27 cellular contexts compared by ENCODE assay signal in the genomic region with DNA sequence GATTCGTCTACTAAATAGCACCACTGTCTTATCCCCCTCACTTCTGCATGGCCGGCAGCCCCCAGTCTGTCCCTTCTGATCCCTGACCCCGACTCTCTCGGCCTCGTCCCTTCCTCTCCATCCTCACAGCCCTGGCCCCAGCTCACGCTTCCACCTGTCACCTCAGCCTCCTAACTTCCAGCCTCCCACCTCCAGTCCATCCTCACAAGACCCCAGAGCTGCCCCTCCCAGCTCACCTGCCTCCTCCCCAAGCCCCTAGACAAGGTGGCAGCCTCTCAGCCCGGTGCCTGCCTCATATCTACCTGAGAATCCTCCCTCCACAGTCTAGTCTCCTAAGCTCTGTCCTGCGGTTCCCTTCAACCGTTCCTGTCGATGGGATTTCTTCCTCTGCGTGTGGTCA. TPM values are rescaled to one million over a fixed set of nuclear protein-coding genes. Genes with fewer than 3 reads are reported as not detected.
"Had no signal": no experiment of that assay in that cellular context is flagged by ENCODE, and none has a peak within 500 bp of the region (broad histone marks: within the 10 kb centered on the region; RNA-seq: fewer than 3 reads in every experiment).

No MANE protein-coding gene starts in this region.

- H3K4me1 ChIP-seq: left ventricle myocardium inferior, prostate gland, testis, transverse colon, upper lobe of right lung had no signal

- ATAC-seq: natural killer cell; right cardiac atrium; sciatic nerve; stimulated activated naive B cell treated with anti-CD40 and anti-IgM and Interleukin-4, amounts not matched to agents 10 μg/mL and 1 μg/mL and 100 μg/mL, for 72 hours; stimulated activated naive CD8-positive, alpha-beta T cell treated with anti-CD3 and anti-CD28 coated beads, Interleukin-15, Interleukin-2, amounts not matched to agents 100 U/mL and 50 U/mL, for 24 hours; upper lobe of right lung had no signal

- H3K27ac ChIP-seq: left ventricle myocardium inferior, neural progenitor cell, ovary, prostate gland, skin epidermis, stomach, testis, thyroid gland, transverse colon, upper lobe of right lung had no signal

- H3K9me3 ChIP-seq: left ventricle myocardium inferior, ovary, prostate gland, stomach, testis, thyroid gland, transverse colon, upper lobe of right lung had no signal

- H3K36me3 ChIP-seq: left ventricle myocardium inferior, neural progenitor cell, ovary, prostate gland, stomach, transverse colon, upper lobe of right lung had no signal

- H2AFZ ChIP-seq: neural progenitor cell had no signal

- H3K36me3 Mint-ChIP-seq: natural killer cell, neural progenitor cell had no signal

- H3K4me3 Mint-ChIP-seq: mesothelial cell of epicardium; natural killer cell; nephron progenitor cell; neural progenitor cell; stimulated activated naive B cell treated with anti-CD40 and anti-IgM and Interleukin-4, amounts not matched to agents 10 μg/mL and 1 μg/mL and 100 μg/mL, for 72 hours had no signal

- DNase-seq: islet precursor cell; left ventricle myocardium inferior; mesendoderm; naive B cell; natural killer cell; nephron progenitor cell; ovary; retina; right cardiac atrium; stimulated activated CD4-positive, alpha-beta T cell treated with anti-CD3 and anti-CD28 coated beads, Interleukin-12 subunit alpha, Interleukin-12 subunit beta, amount 100 ng/mL, for 4 hours; stimulated activated CD4-positive, alpha-beta T cell treated with anti-CD3 and anti-CD28 coated beads, Interleukin-15, amount 100 ng/mL, for 24 hours; stimulated activated CD4-positive, alpha-beta T cell treated with anti-CD3 and anti-CD28 coated beads, Interleukin-2, amount 100 ng/mL, for 24 hours; stimulated activated CD4-positive, alpha-beta T cell treated with anti-CD3 and anti-CD28 coated beads, Interleukin-4, amount 100 ng/mL, for 1 hour; stimulated activated naive B cell treated with anti-CD40 and anti-IgM and Interleukin-4, amounts not matched to agents 10 μg/mL and 1 μg/mL and 100 μg/mL, for 72 hours; stimulated activated naive CD8-positive, alpha-beta T cell treated with anti-CD3 and anti-CD28 coated beads, Interleukin-15, Interleukin-2, amounts not matched to agents 100 U/mL and 50 U/mL, for 24 hours; stomach; testis; thyroid gland; transverse colon had no signal

- H3K27me3 ChIP-seq: ovary, testis, thyroid gland had no signal

- H3K9me3 Mint-ChIP-seq: mesothelial cell of epicardium, nephron progenitor cell, neural progenitor cell had no signal

- H3K4me2 ChIP-seq: neural progenitor cell had no signal

- H3K4me3 ChIP-seq: left ventricle myocardium inferior, lung, neural progenitor cell, ovary, prostate gland, skin epidermis, stomach, testis, thyroid gland, transverse colon, upper lobe of right lung had no signal

- H3K27ac Mint-ChIP-seq: mesothelial cell of epicardium; natural killer cell; nephron progenitor cell; neural progenitor cell; stimulated activated naive B cell treated with anti-CD40 and anti-IgM and Interleukin-4, amounts not matched to agents 10 μg/mL and 1 μg/mL and 100 μg/mL, for 72 hours had no signal

- H3K9ac ChIP-seq: neural progenitor cell had no signal

RNA-seq across cellular contexts. Expression of a gene that starts 46.3 kb away (rescaled TPM):
- total RNA-seq: mononuclear cell had no signal
